13 cellular contexts compared by ENCODE assay signal in genomic region chr5:125659316-125660071, GRCh38.
DNase-seq lines count a peak whose midpoint lies in the region; ATAC-seq and TF ChIP-seq lines count a peak whose summit lies in the region.
"Had no signal": no experiment of that assay in that cellular context is flagged by ENCODE, and none has a peak within 500 bp of the region (broad histone marks: within the 10 kb centered on the region; RNA-seq: fewer than 3 reads in every experiment).

No MANE protein-coding gene starts in this region.

- no peak overlapping the region for H4K8ac ChIP-seq in neuronal stem cell (ENCODE audit: low read depth, low read length)

- H3K4me3 ChIP-seq in neuronal stem cell (ENCODE audit: low read length in 2 of 2) (no peak overlapping the region), PC-9 (no peak overlapping the region)
- H3K4me3 ChIP-seq: BLaER1 treated with 17β-estradiol and CSF1 and Interleukin-3, amounts not matched to agents 10 nM and 100 nM had no signal

- H3K27me3 ChIP-seq in neuronal stem cell (ENCODE audit: control insufficient read depth in 3 of 3, insufficient read depth in 3 of 3, low read depth in 1 of 3, low read length in 3 of 3) = no peaks in the 10 kb centered on the region
- H3K27me3 ChIP-seq in PC-9 (ENCODE audit: insufficient read depth, low read depth) = no peaks in the 10 kb centered on the region
- H3K27me3 ChIP-seq: BLaER1 treated with 17β-estradiol and CSF1 and Interleukin-3, amounts not matched to agents 10 nM and 100 nM had no signal

- POLR2A ChIA-PET in PC-9 (lab: Charles Lee; ENCODE audit: unreplicated experiment) = no interaction called here

- no peak overlapping the region for H3K4ac ChIP-seq in neuronal stem cell (ENCODE audit: low read length)

- ATAC-seq in HG02571 (IDR thresholded peaks at IDR 0.05; ENCODE audit: unreplicated experiment) (no peak), HG03442 (IDR thresholded peaks at IDR 0.05; ENCODE audit: unreplicated experiment) (no peak), GM19397 (IDR thresholded peaks at IDR 0.05; ENCODE audit: unreplicated experiment) (no peak)
- ATAC-seq: stimulated activated naive B cell treated with anti-CD40 and anti-IgM and Interleukin-4, amounts not matched to agents 10 μg/mL and 1 μg/mL and 100 μg/mL, for 72 hours had no signal

- no peak overlapping the region for H3K23ac ChIP-seq in neuronal stem cell (ENCODE audit: low read depth, low read length, poor library complexity)

- no peak overlapping the region for H3K9ac ChIP-seq in neuronal stem cell (ENCODE audit: low read depth, low read length, poor library complexity)
- H3K9ac ChIP-seq: BLaER1 treated with 17β-estradiol and CSF1 and Interleukin-3, amounts not matched to agents 10 nM and 100 nM had no signal

- CTCF ChIA-PET in PC-9 (lab: Charles Lee) = no interaction called here

- H3K9me2 ChIP-seq in PC-9 (ENCODE audit: insufficient read depth) = no peaks in the 10 kb centered on the region

- no peak overlapping the region for H3K14ac ChIP-seq in neuronal stem cell (ENCODE audit: low read length)

- H2BK12ac ChIP-seq in neuronal stem cell (ENCODE audit: low read length) = no peak overlapping the region

- DNase-seq in G401 (ENCODE audit: low spot score) = peak; percentile 8
- peak; percentile 12 for DNase-seq in amniotic epithelial cell (ENCODE audit: low read depth)
- DNase-seq in fibroblast of the conjunctiva (ENCODE audit: low read depth) = peak; percentile 79
- peak; percentile 78 for DNase-seq in neuronal stem cell (ENCODE audit: low spot score)
- DNase-seq in PC-9 = no peak
- DNase-seq: amygdala; NCI-H1436; NCI-H526 treated with DMSO at 0.1 percent for 48 hours; stimulated activated naive B cell treated with anti-CD40 and anti-IgM and Interleukin-4, amounts not matched to agents 10 μg/mL and 1 μg/mL and 100 μg/mL, for 72 hours had no signal

- no peak for TF ChIP-seq CTCF in PC-9 (conservative IDR thresholded peaks at IDR 0.05)

- H3K79me1 ChIP-seq in neuronal stem cell (ENCODE audit: low read depth, low read length) = no peaks in the 10 kb centered on the region

- H3K36me3 ChIP-seq in neuronal stem cell (replicated peaks in 1 of 2; ENCODE audit: control insufficient read depth in 2 of 2, insufficient read depth in 2 of 2, low read length in 2 of 2) = no peaks in the 10 kb centered on the region
- H3K36me3 ChIP-seq in PC-9 (ENCODE audit: low read depth) = no peaks in the 10 kb centered on the region
- H3K36me3 ChIP-seq: BLaER1 treated with 17β-estradiol and CSF1 and Interleukin-3, amounts not matched to agents 10 nM and 100 nM had no signal

- H2AFZ ChIP-seq in neuronal stem cell (ENCODE audit: low read length) (no peak overlapping the region), PC-9 (no peak overlapping the region)

- no peak overlapping the region for H2BK5ac ChIP-seq in neuronal stem cell (ENCODE audit: low read length)

- WGBS in neuronal stem cell (ENCODE audit: extremely low coverage in 2 of 2, insufficient read length in 2 of 2, insufficient replicate concordance in 1 of 2), 2 donors = no CpG with 5 or more reads among the region's 2 CpGs

- no peak overlapping the region for H2AK5ac ChIP-seq in neuronal stem cell (ENCODE audit: low read depth, low read length)

- H3K18ac ChIP-seq in neuronal stem cell (ENCODE audit: low read length) = no peak overlapping the region

- no peak overlapping the region for H3K4me2 ChIP-seq in neuronal stem cell (ENCODE audit: insufficient read depth, low read length, poor library complexity, severe bottlenecking)
- no peak overlapping the region for H3K4me2 ChIP-seq in PC-9
- H3K4me2 ChIP-seq: BLaER1 treated with 17β-estradiol and CSF1 and Interleukin-3, amounts not matched to agents 10 nM and 100 nM had no signal

- H2BK15ac ChIP-seq in neuronal stem cell (ENCODE audit: low read length) = no peak overlapping the region

- intact Hi-C loops in PC-9 (cut with micrococcal nuclease; ENCODE audit: unreplicated experiment) = no loop called here

- H3K9me3 ChIP-seq in neuronal stem cell (replicated peaks in 1 of 2; ENCODE audit: control insufficient read depth in 2 of 2, insufficient read depth in 1 of 2, low read depth in 1 of 2, low read length in 2 of 2) (peaks cover 0 to 4% of the 10 kb centered on the region in 2 donors), PC-9 (ENCODE audit: insufficient read depth, low read depth) (no peaks in the 10 kb centered on the region)

- H4K20me1 ChIP-seq in PC-9 (ENCODE audit: insufficient read depth) = no peaks in the 10 kb centered on the region
- H4K20me1 ChIP-seq: BLaER1 treated with 17β-estradiol and CSF1 and Interleukin-3, amounts not matched to agents 10 nM and 100 nM had no signal

- H3K27ac ChIP-seq in neuronal stem cell (replicated peaks; ENCODE audit: low read length) = no peak overlapping the region
- no peak overlapping the region for H3K27ac ChIP-seq in PC-9
- H3K27ac ChIP-seq: BLaER1 treated with 17β-estradiol and CSF1 and Interleukin-3, amounts not matched to agents 10 nM and 100 nM had no signal

- no peak overlapping the region for H2BK120ac ChIP-seq in neuronal stem cell (ENCODE audit: low read depth, low read length)

- no TSS peak for BruUV-seq in PC-9 (replicated peaks; lab: Mats Ljungman, UMichigan)

- no peaks in the 10 kb centered on the region for H3F3A ChIP-seq in PC-9 (ENCODE audit: insufficient read depth, low read depth)

- H4K91ac ChIP-seq in neuronal stem cell (ENCODE audit: low read depth, low read length, poor library complexity) = no peak overlapping the region

- in situ Hi-C loops in G401 (cut with HindIII; ENCODE audit: low sequenced_read_pairs) = no loop called here

- peaks cover 8 to 45% of the 10 kb centered on the region in 2 donors for H3K4me1 ChIP-seq in neuronal stem cell (ENCODE audit: control insufficient read depth in 2 of 2, insufficient read depth in 1 of 2, low read depth in 1 of 2, low read length in 2 of 2)
- H3K4me1 ChIP-seq in PC-9 (replicated peaks; ENCODE audit: insufficient read depth) = no peaks in the 10 kb centered on the region
- H3K4me1 ChIP-seq: BLaER1 treated with 17β-estradiol and CSF1 and Interleukin-3, amounts not matched to agents 10 nM and 100 nM had no signal

- H3K79me2 ChIP-seq in PC-9 (ENCODE audit: low read depth) = no peaks in the 10 kb centered on the region

Comparison
In these comparisons a context has a peak if more than half of its experiments do, and no peak if none do; other contexts are left out.
1. DNase-seq: peak in G401 (single experiment), amniotic epithelial cell (single experiment), fibroblast of the conjunctiva (single experiment) and neuronal stem cell (single experiment); none in PC-9 (0 of 2).